ENCODE assay signal across 23 cellular contexts in genomic region chr11:69113226-69113625, GRCh38. TPM values are rescaled to one million over a fixed set of nuclear protein-coding genes. Genes with fewer than 3 reads are reported as not detected.
DNase-seq lines count a peak whose midpoint lies in the region; ATAC-seq, FAIRE-seq and TF ChIP-seq lines count a peak whose summit lies in the region.
"Had no signal": no experiment of that assay in that cellular context is flagged by ENCODE, and none has a peak within 500 bp of the region (broad histone marks: within the 10 kb centered on the region; RNA-seq: fewer than 3 reads in every experiment).

No MANE protein-coding gene starts in this region.

- TF ChIP-seq CTCF in Caco-2 (IDR thresholded peaks at IDR 0.05; ENCODE audit: insufficient read depth in 1 of 2, low read depth in 1 of 2, low read length in 1 of 2, severe bottlenecking in 1 of 2, unreplicated experiment in 1 of 2): no peak
- no peak for TF ChIP-seq CTCF in kidney (IDR thresholded peaks at IDR 0.05; ENCODE audit: borderline replicate concordance, extremely low read depth, insufficient read depth)
- no peak for TF ChIP-seq CTCF in neural crest cell (conservative IDR thresholded peaks at IDR 0.05)

- H3K4me3 ChIP-seq in Caco-2 (ENCODE audit: low read depth, low read length) (no peak overlapping the region), kidney (ENCODE audit: low read length in 2 of 2) (no peak overlapping the region)
- H3K4me3 ChIP-seq: BLaER1 treated with 17β-estradiol and CSF1 and Interleukin-3, amounts not matched to agents 10 nM and 100 nM; GM23248 had no signal

- H3K9me3 Mint-ChIP-seq in Caco-2 (ENCODE audit: unreplicated experiment) (peaks cover 20% of the 10 kb centered on the region), neural crest cell (peaks cover 12% of the 10 kb centered on the region)
- H3K9me3 Mint-ChIP-seq in natural killer cell treated with Interleukin-12 subunit alpha and Interleukin-12 subunit beta and Interleukin-15 and Interleukin-18, amount 100 ng/mL, for 72 hours: peaks cover 6% of the 10 kb centered on the region
- H3K9me3 Mint-ChIP-seq: CD8-positive, alpha-beta T cell had no signal

- DNase-seq in Right ventricle myocardium inferior (ENCODE audit: missing footprints) (peak; percentile 31), Right ventricle myocardium superior (no peak), Caco-2 (no peak), kidney (peak; percentile 56), neural crest cell (ENCODE audit: low read depth, low spot score) (no peak), epidermal melanocyte (ENCODE audit: insufficient read length, low spot score) (no peak), EL (no peak)
- DNase-seq in natural killer cell treated with Interleukin-12 subunit alpha and Interleukin-12 subunit beta and Interleukin-15 and Interleukin-18, amount 100 ng/mL, for 72 hours (ENCODE audit: low spot score): no peak
- DNase-seq: 8988T; CD8-positive, alpha-beta T cell; DMS 273 treated with DMSO at 0.1 percent for 48 hours; DMS53; DND-41; GM23248; HCEC 1CT had no signal

- H3K4me3 Mint-ChIP-seq in Caco-2 (ENCODE audit: unreplicated experiment) (no peak overlapping the region), neural crest cell (no peak overlapping the region)
- no peak overlapping the region for H3K4me3 Mint-ChIP-seq in natural killer cell treated with Interleukin-12 subunit alpha and Interleukin-12 subunit beta and Interleukin-15 and Interleukin-18, amount 100 ng/mL, for 72 hours
- H3K4me3 Mint-ChIP-seq: B cell; CD8-positive, alpha-beta T cell had no signal

- POLR2A ChIA-PET in Caco-2 (lab: Charles Lee): interaction anchor here (1.4 kb wide), 1 partner anchor 10 kb away, joined by 5 read pairs; no protein-coding TSS in a partner anchor

- H3K4me1 ChIP-seq in Caco-2 (peaks cover 47% of the 10 kb centered on the region), kidney (ENCODE audit: control insufficient read depth in 1 of 2, insufficient read depth in 1 of 2, low read depth in 1 of 2, low read length in 2 of 2) (peaks cover 26 to 48% of the 10 kb centered on the region in 2 donors)
- H3K4me1 ChIP-seq: BLaER1 treated with 17β-estradiol and CSF1 and Interleukin-3, amounts not matched to agents 10 nM and 100 nM had no signal

- H3K4me1 Mint-ChIP-seq in Caco-2 (ENCODE audit: low read depth, unreplicated experiment) (peaks cover 34% of the 10 kb centered on the region), neural crest cell (no peaks in the 10 kb centered on the region)
- H3K4me1 Mint-ChIP-seq in natural killer cell treated with Interleukin-12 subunit alpha and Interleukin-12 subunit beta and Interleukin-15 and Interleukin-18, amount 100 ng/mL, for 72 hours (ENCODE audit: low read depth in 2 of 2): no peaks in the 10 kb centered on the region
- H3K4me1 Mint-ChIP-seq: B cell had no signal

- CTCF ChIA-PET in Caco-2 (lab: Charles Lee): interaction anchor here (4.7 kb wide), 1 partner anchor 18 kb away, joined by 30 read pairs; no protein-coding TSS in a partner anchor

- ATAC-seq in Right ventricle myocardium inferior: no peak
- no peak for ATAC-seq in Right ventricle myocardium superior (ENCODE audit: poor library complexity)
- ATAC-seq in natural killer cell treated with Interleukin-12 subunit alpha and Interleukin-12 subunit beta and Interleukin-15 and Interleukin-18, amount 100 ng/mL, for 72 hours: no peak
- ATAC-seq: CD8-positive, alpha-beta T cell had no signal

- H3K27me3 Mint-ChIP-seq in Caco-2 (ENCODE audit: insufficient read depth, unreplicated experiment): no peaks in the 10 kb centered on the region
- no peaks in the 10 kb centered on the region for H3K27me3 Mint-ChIP-seq in neural crest cell (ENCODE audit: low read depth)
- peaks cover 0 to 5% of the 10 kb centered on the region in 2 donors for H3K27me3 Mint-ChIP-seq in natural killer cell treated with Interleukin-12 subunit alpha and Interleukin-12 subunit beta and Interleukin-15 and Interleukin-18, amount 100 ng/mL, for 72 hours
- H3K27me3 Mint-ChIP-seq: B cell had no signal

- no peaks in the 10 kb centered on the region for H3K27me3 ChIP-seq in Caco-2 (replicated peaks; ENCODE audit: control insufficient read depth, insufficient read depth, low read length)
- H3K27me3 ChIP-seq: BLaER1 treated with 17β-estradiol and CSF1 and Interleukin-3, amounts not matched to agents 10 nM and 100 nM had no signal

- H3K9ac ChIP-seq in kidney (ENCODE audit: low read length in 2 of 2): no peak overlapping the region
- H3K9ac ChIP-seq: BLaER1 treated with 17β-estradiol and CSF1 and Interleukin-3, amounts not matched to agents 10 nM and 100 nM; GM23248 had no signal

- H3K27ac Mint-ChIP-seq in Caco-2 (ENCODE audit: unreplicated experiment): peak overlapping the region; percentile 58
- H3K27ac Mint-ChIP-seq in neural crest cell (ENCODE audit: unreplicated experiment): peak overlapping the region; percentile 17
- H3K27ac Mint-ChIP-seq in natural killer cell treated with Interleukin-12 subunit alpha and Interleukin-12 subunit beta and Interleukin-15 and Interleukin-18, amount 100 ng/mL, for 72 hours: no peak overlapping the region
- H3K27ac Mint-ChIP-seq: B cell; CD8-positive, alpha-beta T cell had no signal

- peak overlapping the region; percentile 94 for H3K27ac ChIP-seq in kidney (ENCODE audit: low read depth in 2 of 2, low read length in 2 of 2)
- H3K27ac ChIP-seq: BLaER1 treated with 17β-estradiol and CSF1 and Interleukin-3, amounts not matched to agents 10 nM and 100 nM; GM23248; HL-60 had no signal

- no TSS peak for BruUV-seq in Caco-2 (replicated peaks; lab: Mats Ljungman, UMichigan)

- intact Hi-C loops in Right ventricle myocardium inferior (cut with DNase I): no loop called here
- intact Hi-C loops in Right ventricle myocardium superior (cut with DNase I): no loop called here
- intact Hi-C loops in Caco-2 (cut with micrococcal nuclease; ENCODE audit: unreplicated experiment): no loop called here
- intact Hi-C loops in kidney (cut with DNase I): no loop called here

- no peak for FAIRE-seq in kidney (lab: Jason Lieb, UNC)
- FAIRE-seq: G401.6, GM12891, GM19239 had no signal

- H3K9me3 ChIP-seq in Caco-2 (peaks cover 8% of the 10 kb centered on the region; the same call in 1 of the 2 replicates), kidney (ENCODE audit: control insufficient read depth in 1 of 2, low read length in 2 of 2) (no peaks in the 10 kb centered on the region)

- H3K36me3 ChIP-seq in Caco-2 (ENCODE audit: control insufficient read depth, insufficient read depth, low read length) (peaks cover 3% of the 10 kb centered on the region; the same call in 1 of the 2 replicates), kidney (ENCODE audit: control insufficient read depth in 1 of 2, insufficient read depth in 2 of 2, low read length in 2 of 2) (no peaks in the 10 kb centered on the region)
- H3K36me3 ChIP-seq: BLaER1 treated with 17β-estradiol and CSF1 and Interleukin-3, amounts not matched to agents 10 nM and 100 nM had no signal

- H3K36me3 Mint-ChIP-seq in Caco-2 (ENCODE audit: insufficient read depth, unreplicated experiment): no peaks in the 10 kb centered on the region
- peaks cover 4% of the 10 kb centered on the region for H3K36me3 Mint-ChIP-seq in neural crest cell (ENCODE audit: low read depth)
- no peaks in the 10 kb centered on the region for H3K36me3 Mint-ChIP-seq in natural killer cell treated with Interleukin-12 subunit alpha and Interleukin-12 subunit beta and Interleukin-15 and Interleukin-18, amount 100 ng/mL, for 72 hours

RNA-seq across cellular contexts. Expression of gene SMIM38, which starts 42.5 kb away (rescaled TPM):
- total RNA-seq in Right ventricle myocardium inferior (0.11 TPM), Right ventricle myocardium superior (not detected), Caco-2 (2022) (0.12 and 0.66 TPM in 2 replicates), kidney (0.63 TPM), neural crest cell (1.1 and 1.4 TPM in 2 replicates)
- polyA plus RNA-seq in kidney (ENCODE audit: insufficient read depth, low read depth, low replicate concordance): 0.19 TPM
- total RNA-seq in natural killer cell treated with Interleukin-12 subunit alpha and Interleukin-12 subunit beta and Interleukin-15 and Interleukin-18, amount 100 ng/mL, for 72 hours: under 1 TPM in 1 of 2 donors, not detected in 1; 0.89 TPM
- total RNA-seq: CD8-positive, alpha-beta T cell; GM23248; H4; HT1080 had no signal
- polyA plus RNA-seq: GM23248 had no signal

Comparison
In these comparisons a context has a peak if more than half of its experiments do, and no peak if none do; other contexts are left out.
1. DNase-seq: peak in Right ventricle myocardium inferior (single experiment) and kidney (single experiment); none in Right ventricle myocardium superior (single experiment), Caco-2 (0 of 2), neural crest cell (single experiment), natural killer cell treated with Interleukin-12 subunit alpha and Interleukin-12 subunit beta and Interleukin-15 and Interleukin-18, amount 100 ng/mL, for 72 hours (single experiment), epidermal melanocyte (single experiment) and EL (single experiment).
2. H3K27ac Mint-ChIP-seq: peak in Caco-2 (single experiment) and neural crest cell (single experiment); none in natural killer cell treated with Interleukin-12 subunit alpha and Interleukin-12 subunit beta and Interleukin-15 and Interleukin-18, amount 100 ng/mL, for 72 hours (0 of 2).